In genomic region chr2:167508709-167509108, GRCh38 we compare ENCODE assay signal across 26 cellular contexts.
DNase-seq lines count a peak whose midpoint lies in the region; ATAC-seq, FAIRE-seq and TF ChIP-seq lines count a peak whose summit lies in the region.
"Had no signal": no experiment of that assay in that cellular context is flagged by ENCODE, and none has a peak within 500 bp of the region (broad histone marks: within the 10 kb centered on the region; RNA-seq: fewer than 3 reads in every experiment).

No MANE protein-coding gene starts in this region.

- no peaks in the 10 kb centered on the region for H3K9me3 ChIP-seq in smooth muscle cell (replicated peaks; ENCODE audit: low read depth)
- H3K9me3 ChIP-seq: BE2C, Peyer's patch had no signal

- 32% methylated on average over 1 of the region's 1 CpG for WGBS in smooth muscle cell (ENCODE audit: low lambda C conversion rate)

- peak overlapping the region; percentile 54 for H3K27ac ChIP-seq in smooth muscle cell (ENCODE audit: low read depth)
- H3K27ac ChIP-seq: Peyer's patch, SK-N-MC had no signal

- H3K4me1 ChIP-seq in smooth muscle cell (ENCODE audit: low read depth) = peaks cover 6% of the 10 kb centered on the region
- H3K4me1 ChIP-seq: BE2C, Peyer's patch had no signal

- H3K9ac ChIP-seq in smooth muscle cell (ENCODE audit: low read depth) = no peak overlapping the region

- H3K36me3 ChIP-seq in smooth muscle cell (ENCODE audit: low read depth) = no peaks in the 10 kb centered on the region
- H3K36me3 ChIP-seq: BE2C, Peyer's patch had no signal

- intact Hi-C loops in Right ventricle myocardium superior (cut with DNase I) = no loop called here

- DNase-seq in NCI-H748 (lab: John Stamatoyannopoulos, UW; ENCODE audit: unreplicated experiment) (peak; percentile 5), NCI-H748 treated with DMSO at 0.1 percent for 48 hours (lab: John Stamatoyannopoulos, UW) (no peak), NCI-H69 (lab: John Stamatoyannopoulos, UW) (peak; percentile 23), frontal cortex (ENCODE audit: low spot score in 2 of 2) (no peak), smooth muscle cell (lab: John Stamatoyannopoulos, UW; ENCODE audit: unreplicated experiment) (no peak), T1000 (lab: John Stamatoyannopoulos, UW) (no peak), epidermal melanocyte (ENCODE audit: insufficient read length, low spot score) (no peak), Right ventricle myocardium superior (no peak)
- DNase-seq: 8988T; ACHN; BE2C; CD8-positive, alpha-beta memory T cell; DMS 273 treated with DMSO at 0.1 percent for 48 hours; DND-41; Karpas-422; NCI-H1092 treated with DMSO at 0.1 percent for 48 hours; NCI-H1436; NCI-H187; NCI-H2081 treated with DMSO at 0.1 percent for 48 hours; NCI-H524; Peyer's patch; SIG-M5 had no signal

- ATAC-seq in Right ventricle myocardium superior (ENCODE audit: poor library complexity) = no peak
- ATAC-seq: HCT116 had no signal

- no peaks in the 10 kb centered on the region for H3F3A ChIP-seq in smooth muscle cell (ENCODE audit: low read depth)

- H3K4me3 ChIP-seq in smooth muscle cell = no peak overlapping the region
- H3K4me3 ChIP-seq: Peyer's patch, SK-N-MC had no signal

- FAIRE-seq in frontal cortex (lab: Jason Lieb, UNC) = peak; percentile 8
- FAIRE-seq: GM12892, GM19239 had no signal

- no peaks in the 10 kb centered on the region for H4K20me1 ChIP-seq in smooth muscle cell (ENCODE audit: low read depth)

- no peak overlapping the region for H2AFZ ChIP-seq in smooth muscle cell (ENCODE audit: low read depth)

- H3K4me2 ChIP-seq in smooth muscle cell = no peak overlapping the region

- no peaks in the 10 kb centered on the region for H3K27me3 ChIP-seq in smooth muscle cell (ENCODE audit: low read depth)
- H3K27me3 ChIP-seq: BE2C, Peyer's patch had no signal

- no peaks in the 10 kb centered on the region for H3K79me2 ChIP-seq in smooth muscle cell (ENCODE audit: low read depth)

- no peak for TF ChIP-seq CTCF in smooth muscle cell (IDR thresholded peaks at IDR 0.05; ENCODE audit: borderline replicate concordance, insufficient read depth, poor library complexity, severe bottlenecking)

Comparison
In these comparisons a context has a peak if more than half of its experiments do, and no peak if none do; other contexts are left out.
1. DNase-seq: peak in NCI-H748 (single experiment) and NCI-H69 (single experiment); none in NCI-H748 treated with DMSO at 0.1 percent for 48 hours (single experiment), frontal cortex (0 of 2), smooth muscle cell (single experiment), T1000 (single experiment), epidermal melanocyte (single experiment) and Right ventricle myocardium superior (single experiment).